In the genomic region with DNA sequence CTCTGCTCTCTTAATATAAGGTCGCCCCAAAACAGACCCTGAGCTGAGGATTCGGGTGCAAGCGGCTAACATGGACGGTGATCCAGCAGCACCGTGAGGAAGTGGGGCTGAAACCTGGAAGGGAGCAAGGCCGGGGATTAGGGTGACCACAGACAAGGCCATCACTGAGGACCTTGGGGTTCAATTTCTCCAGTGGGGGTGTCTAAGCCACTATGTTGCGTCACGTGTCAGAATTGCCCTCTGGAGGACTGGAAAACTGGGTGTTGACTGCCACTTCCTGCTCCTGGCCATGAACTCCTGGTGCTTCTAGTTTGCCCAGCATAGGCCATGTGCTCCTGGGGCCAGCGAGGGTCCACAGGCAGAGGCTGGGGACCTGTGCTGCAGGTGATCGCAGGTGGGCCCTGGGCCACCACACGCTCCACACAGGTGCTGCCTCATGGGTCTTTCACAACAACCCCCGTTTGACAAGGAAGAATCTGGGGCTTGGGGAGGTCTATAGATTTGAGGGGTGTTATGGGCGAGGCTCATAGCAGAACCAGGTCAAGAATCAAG, we compare ENCODE assay signal across 14 cellular contexts.
A peak's percentile ranks its signal among the peaks of the same experiment; 100 is the strongest.
DNase-seq lines count a peak whose midpoint lies in the region; ATAC-seq and TF ChIP-seq lines count a peak whose summit lies in the region.
"Had no signal": no experiment of that assay in that cellular context is flagged by ENCODE, and none has a peak within 500 bp of the region (broad histone marks: within the 10 kb centered on the region; RNA-seq: fewer than 3 reads in every experiment).

No MANE protein-coding gene starts in this region.

- POLR2A ChIA-PET in CD8-positive, alpha-beta T cell (lab: Charles Lee): no interaction called here

- peak in 1 of 2 experiments; percentile 14 for DNase-seq in HL-60 (ENCODE audit: low read depth in 1 of 2, low spot score in 1 of 2)
- DNase-seq in RWPE2 (ENCODE audit: low spot score): peak; percentile 62
- DNase-seq in vagina (ENCODE audit: extremely low spot score in 2 of 2): peak in 1 of 2 donors; percentile 34
- DNase-seq in DMS53 treated with DMSO at 0.1 percent for 48 hours (lab: John Stamatoyannopoulos, UW; ENCODE audit: unreplicated experiment): no peak
- DNase-seq in NCI-H1048 (lab: John Stamatoyannopoulos, UW): no peak
- no peak for DNase-seq in CD8-positive, alpha-beta T cell
- DNase-seq: NCI-H1092, NCI-H2227 treated with DMSO at 0.1 percent for 48 hours, NCI-H524, SK-N-SH had no signal

- no peak for TF ChIP-seq POLR2A in vagina (IDR thresholded peaks at IDR 0.05)

- no peaks in the 10 kb centered on the region for H3K27me3 ChIP-seq in HL-60 (ENCODE audit: insufficient read depth, poor library complexity, severe bottlenecking)
- no peaks in the 10 kb centered on the region for H3K27me3 ChIP-seq in RWPE2 (ENCODE audit: insufficient read depth, poor library complexity, severe bottlenecking)
- H3K27me3 ChIP-seq in vagina: no peaks in the 10 kb centered on the region
- no peaks in the 10 kb centered on the region for H3K27me3 ChIP-seq in CD8-positive, alpha-beta T cell (ENCODE audit: insufficient read depth, low read length)

- peaks cover 59% of the 10 kb centered on the region for H3K4me1 Mint-ChIP-seq in nephron
- H3K4me1 Mint-ChIP-seq in CD8-positive, alpha-beta T cell (ENCODE audit: low read depth): peaks cover 54% of the 10 kb centered on the region

- ATAC-seq in RWPE2 (ENCODE audit: low read depth): no peak
- no peak for ATAC-seq in CD8-positive, alpha-beta T cell
- ATAC-seq: GM23338 had no signal

- no peaks in the 10 kb centered on the region for H3K36me3 Mint-ChIP-seq in nephron (ENCODE audit: low read depth)
- H3K36me3 Mint-ChIP-seq in CD8-positive, alpha-beta T cell: no peaks in the 10 kb centered on the region

- intact Hi-C loops in vagina (cut with DNase I): no loop called here
- intact Hi-C loops in CD8-positive, alpha-beta T cell (cut with DNase I, micrococcal nuclease): no loop called here

- TF ChIP-seq CTCF in HL-60 (IDR thresholded peaks at IDR 0.05; ENCODE audit: insufficient read depth, low read length): no peak
- TF ChIP-seq CTCF in RWPE2 (IDR thresholded peaks at IDR 0.05; ENCODE audit: poor library complexity, severe bottlenecking): no peak
- TF ChIP-seq CTCF in nephron (IDR thresholded peaks at IDR 0.05; ENCODE audit: unreplicated experiment in 3 of 3): no peak
- TF ChIP-seq CTCF in vagina (IDR thresholded peaks at IDR 0.05): no peak
- TF ChIP-seq CTCF in CD8-positive, alpha-beta T cell (IDR thresholded peaks at IDR 0.05): no peak

- no peak overlapping the region for H3K4me3 ChIP-seq in HL-60 (replicated peaks; ENCODE audit: insufficient read depth, low read length)
- no peak overlapping the region for H3K4me3 ChIP-seq in RWPE2 (ENCODE audit: severe bottlenecking)
- no peak overlapping the region for H3K4me3 ChIP-seq in vagina
- no peak overlapping the region for H3K4me3 ChIP-seq in CD8-positive, alpha-beta T cell (ENCODE audit: low read depth, low read length)
- H3K4me3 ChIP-seq: GM23338, PC-9 had no signal

- H3K27ac Mint-ChIP-seq in nephron: peak overlapping the region in 2 of 3 experiments; percentile 40 to 53
- H3K27ac Mint-ChIP-seq in CD8-positive, alpha-beta T cell: no peak overlapping the region
- H3K27ac Mint-ChIP-seq: B cell, GM23338 had no signal

- peaks cover 32% of the 10 kb centered on the region for H3K27me3 Mint-ChIP-seq in nephron (ENCODE audit: low read depth)
- H3K27me3 Mint-ChIP-seq in CD8-positive, alpha-beta T cell (ENCODE audit: low read depth): no peaks in the 10 kb centered on the region

- peaks cover 42% of the 10 kb centered on the region for H3K4me1 ChIP-seq in RWPE2 (ENCODE audit: insufficient read depth, poor library complexity, severe bottlenecking)
- peaks cover 44% of the 10 kb centered on the region for H3K4me1 ChIP-seq in vagina
- peaks cover 48% of the 10 kb centered on the region for H3K4me1 ChIP-seq in CD8-positive, alpha-beta T cell (ENCODE audit: insufficient read depth, low read length)

- H3K36me3 ChIP-seq in RWPE2 (ENCODE audit: low read depth): peaks cover 26% of the 10 kb centered on the region
- no peaks in the 10 kb centered on the region for H3K36me3 ChIP-seq in vagina
- no peaks in the 10 kb centered on the region for H3K36me3 ChIP-seq in CD8-positive, alpha-beta T cell (ENCODE audit: insufficient read depth, low read length)

- CTCF ChIA-PET in CD8-positive, alpha-beta T cell (lab: Charles Lee): no interaction called here

- peak overlapping the region in 1 of 3 experiments; percentile 41 for H3K4me3 Mint-ChIP-seq in nephron
- no peak overlapping the region for H3K4me3 Mint-ChIP-seq in CD8-positive, alpha-beta T cell
- H3K4me3 Mint-ChIP-seq: B cell, GM23338 had no signal

- H3K9me3 ChIP-seq in RWPE2 (ENCODE audit: severe bottlenecking) (no peaks in the 10 kb centered on the region), vagina (no peaks in the 10 kb centered on the region)
- no peaks in the 10 kb centered on the region for H3K9me3 ChIP-seq in CD8-positive, alpha-beta T cell (ENCODE audit: low read length)
- H3K9me3 ChIP-seq: SK-N-SH had no signal

- peak overlapping the region; percentile 98 for H3K27ac ChIP-seq in HL-60 (replicated peaks)
- peak overlapping the region; percentile 57 for H3K27ac ChIP-seq in RWPE2 (ENCODE audit: poor library complexity, severe bottlenecking)
- peak overlapping the region; percentile 4 for H3K27ac ChIP-seq in vagina
- no peak overlapping the region for H3K27ac ChIP-seq in CD8-positive, alpha-beta T cell (ENCODE audit: low read depth, low read length)
- H3K27ac ChIP-seq: PC-9 had no signal

- H3K9me3 Mint-ChIP-seq in nephron: no peaks in the 10 kb centered on the region
- H3K9me3 Mint-ChIP-seq in CD8-positive, alpha-beta T cell: no peaks in the 10 kb centered on the region
- H3K9me3 Mint-ChIP-seq: GM23338 had no signal
